In the genomic region with DNA sequence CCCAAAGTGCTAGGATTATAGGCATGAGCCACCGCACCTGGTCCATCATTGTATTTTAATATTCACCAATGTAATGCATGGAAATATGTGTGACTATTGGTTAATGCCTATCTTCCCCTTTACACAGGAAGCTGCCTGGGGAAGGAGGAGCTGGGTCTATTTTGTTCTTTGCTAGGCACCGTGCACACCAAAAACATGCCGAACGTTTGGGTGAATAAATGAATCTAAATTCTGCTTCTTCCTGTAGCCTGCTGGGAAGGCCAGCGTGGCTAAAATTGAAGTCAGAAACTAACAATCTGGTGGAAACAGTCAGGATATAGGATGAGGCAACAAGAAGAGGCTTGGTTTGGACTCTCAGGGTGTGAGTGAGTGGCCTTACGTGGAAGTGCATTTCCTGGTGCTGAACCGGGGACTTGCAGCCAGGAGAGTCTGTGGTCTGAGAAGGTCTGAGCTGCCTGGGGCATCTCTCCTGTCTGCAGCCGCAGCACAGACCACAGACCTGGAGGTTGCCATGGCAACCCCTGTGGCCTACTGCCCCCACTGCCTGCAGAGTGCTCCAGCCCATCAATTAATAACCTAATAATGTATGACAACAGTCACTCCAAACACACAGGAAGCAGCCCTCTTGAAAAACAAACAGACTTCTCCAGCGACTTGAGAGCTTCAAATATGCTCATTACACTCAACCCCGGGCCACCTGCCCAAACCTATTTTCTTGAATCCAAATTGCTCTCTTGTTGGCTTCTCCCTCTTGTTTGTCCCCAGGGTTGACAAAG, we compare ENCODE assay signal across 1 cellular context.
A peak's percentile ranks its signal among the peaks of the same experiment; 100 is the strongest.
TF ChIP-seq lines count a peak whose summit lies in the region.

No MANE protein-coding gene starts in this region.

TF ChIP-seq in K562, 482 proteins besides CTCF, POLR2A, EP300 and RAD21:
- TF ChIP-seq MXI1 (IDR thresholded peaks at IDR 0.05; ENCODE audit: low read depth, low read length) (no peak), HMG20A (CRISPR knock-in tag; conservative IDR thresholded peaks at IDR 0.05) (no peak), SP1 (CRISPR knock-in tag; IDR thresholded peaks at IDR 0.05) (no peak), BMI1 (IDR thresholded peaks at IDR 0.05; ENCODE audit: low read length) (peak; percentile 34; the same call in 1 of the 2 replicates), ZNF143 (CRISPR knock-in tag; IDR thresholded peaks at IDR 0.05) (no peak), FOXK1 (CRISPR knock-in tag; IDR thresholded peaks at IDR 0.05; ENCODE audit: borderline replicate concordance) (no peak), RFX1 (IDR thresholded peaks at IDR 0.05) (peak; percentile 93), SAFB2 (IDR thresholded peaks at IDR 0.05; ENCODE audit: borderline replicate concordance, low read depth, low read length, severe bottlenecking) (no peak)
